Comparison of ENCODE assay signal across 22 cellular contexts in the genomic region with DNA sequence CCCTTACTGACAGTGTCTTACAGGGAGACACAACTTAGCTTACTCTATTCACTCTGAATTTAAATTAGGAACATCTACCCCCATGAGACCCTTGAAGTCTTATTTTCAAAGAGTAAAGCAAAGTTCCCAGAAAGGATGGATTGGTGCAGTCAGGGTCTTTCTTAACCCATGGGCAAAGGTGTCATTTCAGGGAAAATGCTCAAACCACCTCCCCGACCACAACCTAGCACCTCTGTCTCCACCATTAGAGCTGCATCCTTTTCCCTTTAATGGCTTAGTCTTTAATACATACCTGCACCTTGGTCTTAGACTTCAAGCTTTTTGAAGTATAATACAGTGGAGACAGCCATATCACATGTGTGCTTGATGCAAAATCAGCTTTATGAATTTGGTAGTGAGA. TPM values are rescaled to one million over a fixed set of nuclear protein-coding genes. Genes with fewer than 3 reads are reported as not detected.
A peak's percentile ranks its signal among the peaks of the same experiment; 100 is the strongest.
DNase-seq lines count a peak whose midpoint lies in the region; ATAC-seq and TF ChIP-seq lines count a peak whose summit lies in the region.
"Had no signal": no experiment of that assay in that cellular context is flagged by ENCODE, and none has a peak within 500 bp of the region (broad histone marks: within the 10 kb centered on the region; RNA-seq: fewer than 3 reads in every experiment).

No MANE protein-coding gene starts in this region.

- ATAC-seq in CD4-positive, CD25-positive, alpha-beta regulatory T cell (ENCODE audit: low read depth in 2 of 2) = no peak
- ATAC-seq in activated CD8-positive, alpha-beta T cell treated with anti-CD3 and anti-CD28 coated beads, Interleukin-2, amount 10 ng/mL, durations not matched to agents 7 days and 5 days = peak; percentile 9
- ATAC-seq in lower lobe of right lung = no peak
- no peak for ATAC-seq in HG02870 (IDR thresholded peaks at IDR 0.05; ENCODE audit: unreplicated experiment)
- ATAC-seq: foreskin keratinocyte had no signal

- H3K4me3 Mint-ChIP-seq in T-helper 1 cell treated with Interleukin-12 subunit alpha and Interleukin-12 subunit beta and Interleukin-4 antibody, amounts not matched to agents 30 μg/mL and 1 μg/mL, for 36 hours = peak overlapping the region; percentile 99
- peak overlapping the region; percentile 97 to 99 (median 99) for H3K4me3 Mint-ChIP-seq in CD4-positive, CD25-positive, alpha-beta regulatory T cell
- H3K4me3 Mint-ChIP-seq in activated CD8-positive, alpha-beta T cell treated with anti-CD3 and anti-CD28 coated beads, Interleukin-2, amount 10 ng/mL, durations not matched to agents 7 days and 5 days = peak overlapping the region; percentile 96
- H3K4me3 Mint-ChIP-seq: type B pancreatic cell had no signal

- peaks cover 60% of the 10 kb centered on the region for H3K36me3 ChIP-seq in CD4-positive, CD25-positive, alpha-beta regulatory T cell (ENCODE audit: control insufficient read depth, insufficient read depth, low read length)
- peaks cover 41% of the 10 kb centered on the region for H3K36me3 ChIP-seq in lower lobe of right lung
- no peaks in the 10 kb centered on the region for H3K36me3 ChIP-seq in tibial nerve
- H3K36me3 ChIP-seq: cardiac muscle cell, Peyer's patch had no signal

- H3K27ac Mint-ChIP-seq in T-helper 1 cell treated with Interleukin-12 subunit alpha and Interleukin-12 subunit beta and Interleukin-4 antibody, amounts not matched to agents 30 μg/mL and 1 μg/mL, for 36 hours = peak overlapping the region; percentile 87
- H3K27ac Mint-ChIP-seq in CD4-positive, CD25-positive, alpha-beta regulatory T cell = peak overlapping the region; percentile 95 to 98 (median 98)
- peak overlapping the region; percentile 93 for H3K27ac Mint-ChIP-seq in activated CD8-positive, alpha-beta T cell treated with anti-CD3 and anti-CD28 coated beads, Interleukin-2, amount 10 ng/mL, durations not matched to agents 7 days and 5 days
- H3K27ac Mint-ChIP-seq: type B pancreatic cell had no signal

- intact Hi-C loops in lower lobe of right lung (cut with DNase I) = no loop called here

- H3K27me3 ChIP-seq in CD4-positive, CD25-positive, alpha-beta regulatory T cell (ENCODE audit: control insufficient read depth, insufficient read depth, low read length) = no peaks in the 10 kb centered on the region
- no peaks in the 10 kb centered on the region for H3K27me3 ChIP-seq in lower lobe of right lung (ENCODE audit: low read depth)
- no peaks in the 10 kb centered on the region for H3K27me3 ChIP-seq in tibial nerve
- H3K27me3 ChIP-seq: cardiac muscle cell, foreskin keratinocyte, Peyer's patch had no signal

- H3K4me3 ChIP-seq in CD4-positive, CD25-positive, alpha-beta regulatory T cell (ENCODE audit: low read depth, low read length) = peak overlapping the region; percentile 99
- H3K4me3 ChIP-seq in lower lobe of right lung (peak overlapping the region; percentile 74), tibial nerve (no peak overlapping the region)
- H3K4me3 ChIP-seq: cardiac muscle cell, GM23248, hepatocyte, mucosa of descending colon, SK-N-MC, skin epidermis had no signal

- peak overlapping the region; percentile 83 for H3K27ac ChIP-seq in CD4-positive, CD25-positive, alpha-beta regulatory T cell (ENCODE audit: insufficient read depth, low read length, poor library complexity, severe bottlenecking)
- H3K27ac ChIP-seq in lower lobe of right lung = no peak overlapping the region
- H3K27ac ChIP-seq in tibial nerve = no peak overlapping the region
- H3K27ac ChIP-seq: 22Rv1, cardiac muscle cell, foreskin keratinocyte, GM23248, hepatocyte, SK-N-MC had no signal

- no peaks in the 10 kb centered on the region for H3K9me3 ChIP-seq in CD4-positive, CD25-positive, alpha-beta regulatory T cell (ENCODE audit: control insufficient read depth in 2 of 2, low read length in 2 of 2)
- H3K9me3 ChIP-seq in lower lobe of right lung (no peaks in the 10 kb centered on the region), tibial nerve (peaks cover 0 to 8% (median 0%) of the 10 kb centered on the region in 4 donors)
- H3K9me3 ChIP-seq: mucosa of descending colon, Peyer's patch had no signal

- peaks cover 98% of the 10 kb centered on the region for H3K36me3 Mint-ChIP-seq in T-helper 1 cell treated with Interleukin-12 subunit alpha and Interleukin-12 subunit beta and Interleukin-4 antibody, amounts not matched to agents 30 μg/mL and 1 μg/mL, for 36 hours (ENCODE audit: low read depth)
- peaks cover 94% of the 10 kb centered on the region for H3K36me3 Mint-ChIP-seq in CD4-positive, CD25-positive, alpha-beta regulatory T cell
- H3K36me3 Mint-ChIP-seq in activated CD8-positive, alpha-beta T cell treated with anti-CD3 and anti-CD28 coated beads, Interleukin-2, amount 10 ng/mL, durations not matched to agents 7 days and 5 days (ENCODE audit: low read depth) = peaks cover 100% of the 10 kb centered on the region

- H3K9me3 Mint-ChIP-seq in T-helper 1 cell treated with Interleukin-12 subunit alpha and Interleukin-12 subunit beta and Interleukin-4 antibody, amounts not matched to agents 30 μg/mL and 1 μg/mL, for 36 hours = no peaks in the 10 kb centered on the region
- H3K9me3 Mint-ChIP-seq in CD4-positive, CD25-positive, alpha-beta regulatory T cell = no peaks in the 10 kb centered on the region
- H3K9me3 Mint-ChIP-seq in activated CD8-positive, alpha-beta T cell treated with anti-CD3 and anti-CD28 coated beads, Interleukin-2, amount 10 ng/mL, durations not matched to agents 7 days and 5 days (ENCODE audit: insufficient read depth) = no peaks in the 10 kb centered on the region

- 88 to 93% methylated on average over 1 of the region's 1 CpG for WGBS in tibial nerve, 2 donors

- peaks cover 84% of the 10 kb centered on the region for H3K4me1 ChIP-seq in CD4-positive, CD25-positive, alpha-beta regulatory T cell (ENCODE audit: control insufficient read depth, insufficient read depth, low read length, poor library complexity, severe bottlenecking)
- H3K4me1 ChIP-seq in lower lobe of right lung (peaks cover 63% of the 10 kb centered on the region), tibial nerve (peaks cover 0 to 27% (median 12%) of the 10 kb centered on the region in 4 donors)
- H3K4me1 ChIP-seq: foreskin keratinocyte had no signal

- peaks cover 74% of the 10 kb centered on the region for H3K4me1 Mint-ChIP-seq in T-helper 1 cell treated with Interleukin-12 subunit alpha and Interleukin-12 subunit beta and Interleukin-4 antibody, amounts not matched to agents 30 μg/mL and 1 μg/mL, for 36 hours (ENCODE audit: low read depth)
- H3K4me1 Mint-ChIP-seq in CD4-positive, CD25-positive, alpha-beta regulatory T cell = peaks cover 34 to 77% (median 65%) of the 10 kb centered on the region in 4 donors
- H3K4me1 Mint-ChIP-seq in activated CD8-positive, alpha-beta T cell treated with anti-CD3 and anti-CD28 coated beads, Interleukin-2, amount 10 ng/mL, durations not matched to agents 7 days and 5 days (ENCODE audit: low read depth) = peaks cover 65% of the 10 kb centered on the region

- no peak for TF ChIP-seq CTCF in lower lobe of right lung (IDR thresholded peaks at IDR 0.05)
- TF ChIP-seq CTCF in tibial nerve (IDR thresholded peaks at IDR 0.05) = no peak

- DNase-seq in T-helper 1 cell (no peak), lower lobe of right lung (no peak), tibial nerve (ENCODE audit: low spot score in 2 of 2) (no peak)
- no peak for DNase-seq in CD4-positive, CD25-positive, alpha-beta regulatory T cell
- DNase-seq in activated CD8-positive, alpha-beta T cell treated with anti-CD3 and anti-CD28 coated beads, Interleukin-2, amount 10 ng/mL, durations not matched to agents 7 days and 5 days = peak; percentile 61
- no peak for DNase-seq in effector CD4-positive, alpha-beta T cell
- DNase-seq: foreskin keratinocyte, GM23248, NCI-H1105 treated with DMSO at 0.1 percent for 48 hours had no signal

- TF ChIP-seq POLR2A in tibial nerve (IDR thresholded peaks at IDR 0.05) = no peak

- CTCF ChIA-PET in activated CD8-positive, alpha-beta T cell treated with anti-CD3 and anti-CD28 coated beads, Interleukin-2, amount 10 ng/mL, durations not matched to agents 7 days and 5 days (lab: Charles Lee) = interaction anchor here (1.3 to 16.1 kb wide), 13 partner anchors 8 to 66 kb away, joined by 4 to 324 read pairs (median 25); no protein-coding TSS in a partner anchor

- no peak for TF ChIP-seq EP300 in tibial nerve (IDR thresholded peaks at IDR 0.05)

- H3K27me3 Mint-ChIP-seq in T-helper 1 cell treated with Interleukin-12 subunit alpha and Interleukin-12 subunit beta and Interleukin-4 antibody, amounts not matched to agents 30 μg/mL and 1 μg/mL, for 36 hours (ENCODE audit: low read depth) = no peaks in the 10 kb centered on the region
- no peaks in the 10 kb centered on the region for H3K27me3 Mint-ChIP-seq in CD4-positive, CD25-positive, alpha-beta regulatory T cell
- H3K27me3 Mint-ChIP-seq in activated CD8-positive, alpha-beta T cell treated with anti-CD3 and anti-CD28 coated beads, Interleukin-2, amount 10 ng/mL, durations not matched to agents 7 days and 5 days (ENCODE audit: low read depth) = no peaks in the 10 kb centered on the region

- POLR2A ChIA-PET in activated CD8-positive, alpha-beta T cell treated with anti-CD3 and anti-CD28 coated beads, Interleukin-2, amount 10 ng/mL, durations not matched to agents 7 days and 5 days (lab: Charles Lee) = interaction anchor here (1.0 to 23.3 kb wide), 9 partner anchors 10 to 46 kb away, joined by 3 to 898 read pairs (median 37); no protein-coding TSS in a partner anchor

RNA-seq across cellular contexts. Expression of a gene that starts 5.1 kb away (rescaled TPM):
- total RNA-seq in CD4-positive, CD25-positive, alpha-beta regulatory T cell = 351 TPM
- 100 to 1,000 TPM; 164 to 207 (median 192) TPM for polyA plus RNA-seq in CD4-positive, CD25-positive, alpha-beta regulatory T cell
- 100 to 1,000 TPM; 386 TPM for total RNA-seq in activated CD8-positive, alpha-beta T cell treated with anti-CD3 and anti-CD28 coated beads, Interleukin-2, amount 10 ng/mL, durations not matched to agents 7 days and 5 days
- 82.9 TPM for total RNA-seq in lower lobe of right lung
- total RNA-seq in tibial nerve = 10 to 100 TPM; 27.5 to 53.8 (median 47.3) TPM
- total RNA-seq: cardiac muscle cell, epithelial cell of proximal tubule, foreskin keratinocyte, GM23248, NCI-H460 had no signal
- polyA plus RNA-seq: cardiac muscle cell, foreskin keratinocyte, GM23248, hepatocyte had no signal

RNA-seq across cellular contexts. Expression of a gene that starts 59.7 kb away (rescaled TPM):
- total RNA-seq in CD4-positive, CD25-positive, alpha-beta regulatory T cell = not detected
- 1 to 10 TPM in 1 of 4 donors, under 1 TPM in 3; 0.44 to 1.1 (median 0.69) TPM for polyA plus RNA-seq in CD4-positive, CD25-positive, alpha-beta regulatory T cell
- not detected for total RNA-seq in activated CD8-positive, alpha-beta T cell treated with anti-CD3 and anti-CD28 coated beads, Interleukin-2, amount 10 ng/mL, durations not matched to agents 7 days and 5 days
- total RNA-seq in lower lobe of right lung (not detected), tibial nerve (1 to 10 TPM in 1 of 4 donors, not detected in 3; 1.5 TPM)
- total RNA-seq: cardiac muscle cell, dermis microvascular lymphatic vessel endothelial cell, epithelial cell of proximal tubule, foreskin keratinocyte, GM23248, hepatocyte, mucosa of descending colon, NCI-H460, Peyer's patch had no signal
- polyA plus RNA-seq: cardiac muscle cell, foreskin keratinocyte, GM23248 had no signal

Comparison
In these comparisons a context has a peak if more than half of its experiments do, and no peak if none do; other contexts are left out.
1. H3K4me3 ChIP-seq: peak in CD4-positive, CD25-positive, alpha-beta regulatory T cell (single experiment) and lower lobe of right lung (single experiment); none in tibial nerve (0 of 4).
2. Peak in every context shown above with its lines, with median percentiles within 50 percentile points of each other: H3K27ac Mint-ChIP-seq and H3K4me3 Mint-ChIP-seq.